In genomic region chr12:132921685-132922084, GRCh38 we compare ENCODE assay signal across 2 cellular contexts.
TF ChIP-seq lines count a peak whose summit lies in the region.

No MANE protein-coding gene starts in this region.

TF ChIP-seq in HepG2, 621 proteins besides CTCF, POLR2A, EP300 and RAD21:
- TF ChIP-seq HOMEZ (CRISPR knock-in tag; IDR thresholded peaks at IDR 0.05; ENCODE audit: low read depth) (no peak), ZNF775 (CRISPR knock-in tag; IDR thresholded peaks at IDR 0.05; ENCODE audit: borderline replicate concordance) (no peak), SIX4 (CRISPR knock-in tag; IDR thresholded peaks at IDR 0.05) (no peak), ZNF468 (CRISPR knock-in tag; IDR thresholded peaks at IDR 0.05) (no peak), ZNF704 (CRISPR knock-in tag; IDR thresholded peaks at IDR 0.05; ENCODE audit: borderline replicate concordance) (no peak), ZMAT5 (CRISPR knock-in tag; IDR thresholded peaks at IDR 0.05; ENCODE audit: borderline replicate concordance, low read depth) (no peak), ZNF160 (CRISPR knock-in tag; IDR thresholded peaks at IDR 0.05) (no peak), BATF2 (CRISPR knock-in tag; IDR thresholded peaks at IDR 0.05) (no peak), ZSCAN12 (CRISPR knock-in tag; IDR thresholded peaks at IDR 0.05) (no peak), STAG1 (CRISPR knock-in tag; IDR thresholded peaks at IDR 0.05) (no peak), SMAD3 (CRISPR knock-in tag; IDR thresholded peaks at IDR 0.05) (no peak), ZNF672 (CRISPR knock-in tag; IDR thresholded peaks at IDR 0.05) (no peak), ZKSCAN1 (IDR thresholded peaks at IDR 0.05; ENCODE audit: low read length) (no peak), TOPORS (CRISPR knock-in tag; IDR thresholded peaks at IDR 0.05) (no peak)

TF ChIP-seq in H1, 55 proteins besides CTCF, POLR2A, EP300 and RAD21:
- TF ChIP-seq RXRA (IDR thresholded peaks at IDR 0.05; ENCODE audit: insufficient read depth, low read depth, low read length): no peak
- TF ChIP-seq RNF2 (IDR thresholded peaks at IDR 0.05; ENCODE audit: borderline replicate concordance, low read depth, low read length, missing control alignments, poor library complexity, severe bottlenecking): no peak
- TF ChIP-seq BCL11A (IDR thresholded peaks at IDR 0.05; ENCODE audit: low read depth in 2 of 2, low read length in 2 of 2): no peak
- no peak for TF ChIP-seq POLR2AphosphoS5 (IDR thresholded peaks at IDR 0.05; ENCODE audit: low read depth, low read length)
- no peak for TF ChIP-seq BRCA1 (IDR thresholded peaks at IDR 0.05; ENCODE audit: low read depth, low read length)
- TF ChIP-seq CHD2 (IDR thresholded peaks at IDR 0.05; ENCODE audit: low read length): no peak
- no peak for TF ChIP-seq KDM4A (IDR thresholded peaks at IDR 0.05; ENCODE audit: low read depth, low read length, severe bottlenecking)
- no peak for TF ChIP-seq HDAC6 (IDR thresholded peaks at IDR 0.05; ENCODE audit: low read depth, low read length)
- TF ChIP-seq SP2 (IDR thresholded peaks at IDR 0.05; ENCODE audit: low read length): no peak
- TF ChIP-seq CHD1 (IDR thresholded peaks at IDR 0.05; ENCODE audit: low read depth, low read length): no peak
- no peak for TF ChIP-seq RFX5 (IDR thresholded peaks at IDR 0.05; ENCODE audit: borderline replicate concordance, low read depth, low read length)
- TF ChIP-seq HDAC2 (IDR thresholded peaks at IDR 0.05; ENCODE audit: borderline replicate concordance in 1 of 2, low read depth in 2 of 2, low read length in 2 of 2): no peak
- TF ChIP-seq NRF1 (IDR thresholded peaks at IDR 0.05; ENCODE audit: low read depth, low read length): no peak
